ENCODE assay signal across 13 cellular contexts in the genomic region with DNA sequence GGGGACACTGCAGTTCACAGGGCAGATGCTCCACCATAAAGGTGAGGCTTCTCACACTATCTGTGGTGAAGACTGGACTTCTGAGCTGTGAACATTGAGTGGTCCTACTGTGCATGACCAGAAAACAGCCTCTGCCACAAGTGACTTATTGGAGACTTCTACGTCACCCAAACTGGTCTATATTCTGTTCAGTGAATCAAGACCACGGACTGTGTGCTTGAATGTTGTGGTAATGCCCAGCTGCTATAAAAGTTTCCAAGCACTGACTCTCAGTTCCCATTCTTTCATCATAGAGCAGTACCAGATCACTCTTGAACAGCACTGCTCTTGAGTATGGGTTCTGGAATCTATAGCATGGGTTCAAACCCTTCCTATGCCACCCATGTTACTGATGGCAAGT.
"Had no signal": no experiment of that assay in that cellular context is flagged by ENCODE, and none has a peak within 500 bp of the region (broad histone marks: within the 10 kb centered on the region; RNA-seq: fewer than 3 reads in every experiment).

No MANE protein-coding gene starts in this region.

- H3K27me3 ChIP-seq: ovary had no signal

- DNase-seq: activated CD4-positive, alpha-beta memory T cell treated with anti-CD3 and anti-CD28 coated beads for 36 hours; activated CD4-positive, alpha-beta T cell treated with anti-CD3 and anti-CD28 coated beads for 36 hours; amniotic stem cell; effector CD8-positive, alpha-beta T cell; esophagus squamous epithelium; heart right ventricle; left lung; naive thymus-derived CD4-positive, alpha-beta T cell; ovary; spleen; stimulated activated CD8-positive, alpha-beta memory T cell treated with anti-CD3 and anti-CD28 coated beads, Interleukin-4, amount 100 ng/mL, for 48 hours; uterus had no signal

- H3K27ac ChIP-seq: esophagus squamous epithelium, heart right ventricle, left lung, ovary, spleen, tibial nerve, uterus had no signal

- H3K4me1 ChIP-seq: uterus had no signal

- H3K4me3 ChIP-seq: esophagus squamous epithelium, heart right ventricle, left lung, ovary, spleen, tibial nerve, uterus had no signal

- H3K9me3 ChIP-seq: esophagus squamous epithelium, heart right ventricle, left lung, ovary, spleen, tibial nerve, uterus had no signal

- H3K36me3 ChIP-seq: esophagus squamous epithelium, heart right ventricle, left lung, ovary, spleen, tibial nerve, uterus had no signal
